8 cellular contexts compared by ENCODE assay signal in the genomic region with DNA sequence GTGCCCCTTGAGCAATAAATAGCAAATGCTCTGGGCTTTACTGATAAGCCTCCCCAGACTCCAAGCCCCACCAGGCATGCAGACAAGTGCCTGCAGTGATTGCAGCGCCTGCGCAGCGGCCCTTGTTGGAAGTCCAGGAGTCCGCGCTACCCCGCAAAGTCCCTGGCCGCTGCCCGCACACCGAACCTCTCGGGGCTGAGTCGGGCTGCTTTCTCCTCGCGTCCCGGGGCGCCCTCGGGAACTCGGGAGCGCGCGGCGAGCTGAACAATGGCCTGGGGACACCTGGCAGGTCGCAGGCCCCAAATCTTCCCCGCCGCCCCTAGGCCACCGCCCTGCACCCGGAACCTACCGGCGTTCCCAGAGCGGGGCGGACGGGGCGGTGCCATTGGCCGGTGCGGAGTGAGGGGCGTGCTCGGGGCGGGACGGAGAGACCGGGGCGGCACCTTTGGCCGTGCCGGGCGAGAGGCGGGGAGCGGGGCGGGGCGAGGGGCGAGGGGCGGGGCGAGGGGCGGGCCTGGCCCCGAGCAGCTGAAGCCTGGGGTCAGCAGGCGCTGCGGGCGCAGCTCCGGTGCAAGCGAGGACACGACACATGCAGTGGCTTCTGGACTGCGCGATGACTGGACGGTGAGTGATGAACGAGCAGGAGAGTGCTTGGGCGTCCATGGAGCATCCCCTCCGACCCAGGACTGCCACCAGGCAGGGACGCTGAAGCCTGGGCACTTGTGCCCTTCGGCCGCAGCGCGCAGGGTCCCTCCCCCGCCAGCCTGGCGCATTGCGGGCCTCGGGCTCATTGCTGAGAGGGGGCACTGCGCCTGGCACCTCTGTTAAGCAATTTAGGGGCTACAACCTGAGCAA. TPM values are rescaled to one million over a fixed set of nuclear protein-coding genes. Genes with fewer than 3 reads are reported as not detected.
A peak's percentile ranks its signal among the peaks of the same experiment; 100 is the strongest.
DNase-seq lines count a peak whose midpoint lies in the region; ATAC-seq and TF ChIP-seq lines count a peak whose summit lies in the region.

A gene with protein sequence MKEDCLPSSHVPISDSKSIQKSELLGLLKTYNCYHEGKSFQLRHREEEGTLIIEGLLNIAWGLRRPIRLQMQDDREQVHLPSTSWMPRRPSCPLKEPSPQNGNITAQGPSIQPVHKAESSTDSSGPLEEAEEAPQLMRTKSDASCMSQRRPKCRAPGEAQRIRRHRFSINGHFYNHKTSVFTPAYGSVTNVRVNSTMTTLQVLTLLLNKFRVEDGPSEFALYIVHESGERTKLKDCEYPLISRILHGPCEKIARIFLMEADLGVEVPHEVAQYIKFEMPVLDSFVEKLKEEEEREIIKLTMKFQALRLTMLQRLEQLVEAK (plus strand): TSS at position 560 of the 855 bp plus-strand sequence. CDS start 10,401 bp downstream, outside the sequence.

- peaks cover 11% of the 10 kb centered on the region for H3K36me3 Mint-ChIP-seq in activated naive CD4-positive, alpha-beta T cell treated with anti-CD3 and anti-CD28 coated beads, Interleukin-2, amount 10 ng/mL, durations not matched to agents 7 days and 5 days

- peak within 1 kb of the TSS; percentile 86 for H3K9ac ChIP-seq in ES-I3 (ENCODE audit: low read depth, low read length)

- no peaks in the 10 kb centered on the region for H3K9me3 ChIP-seq in ES-I3 (ENCODE audit: control insufficient read depth, insufficient read depth, low read length)

- ATAC-seq in omental fat pad (ENCODE audit: low FRiP score), result peak; percentile 98

- peaks cover 21% of the 10 kb centered on the region for H3K4me1 ChIP-seq in ES-I3 (ENCODE audit: insufficient read depth, low read length)

- peak within 1 kb of the TSS; percentile 81 for H3K4me3 Mint-ChIP-seq in activated naive CD4-positive, alpha-beta T cell treated with anti-CD3 and anti-CD28 coated beads, Interleukin-2, amount 10 ng/mL, durations not matched to agents 7 days and 5 days

- H3K36me3 ChIP-seq in ES-I3 (ENCODE audit: insufficient read depth, low read length), result no peaks in the 10 kb centered on the region

- in situ Hi-C loops in SK-MEL-5 (cut with HindIII; ENCODE audit: low pct_unique_long_range_greater_than_20kb, low sequenced_read_pairs), result no loop called here

- peak within 1 kb of the TSS; percentile 95 for H3K27ac ChIP-seq in temporal lobe (ENCODE audit: low read depth, low read length)

- peaks cover 16% of the 10 kb centered on the region for H3K4me1 Mint-ChIP-seq in activated naive CD4-positive, alpha-beta T cell treated with anti-CD3 and anti-CD28 coated beads, Interleukin-2, amount 10 ng/mL, durations not matched to agents 7 days and 5 days

- peaks cover 13% of the 10 kb centered on the region for H3K27me3 Mint-ChIP-seq in activated naive CD4-positive, alpha-beta T cell treated with anti-CD3 and anti-CD28 coated beads, Interleukin-2, amount 10 ng/mL, durations not matched to agents 7 days and 5 days

- TF ChIP-seq CTCF in LNCaP clone FGC (IDR thresholded peaks at IDR 0.05; ENCODE audit: control insufficient read depth, extremely low read depth, insufficient read depth), result no peak
- TF ChIP-seq CTCF in omental fat pad (IDR thresholded peaks at IDR 0.05), result no peak

- CTCF ChIA-PET in activated naive CD4-positive, alpha-beta T cell treated with anti-CD3 and anti-CD28 coated beads, Interleukin-2, amount 10 ng/mL, durations not matched to agents 7 days and 5 days (lab: Charles Lee), result no interaction called here

- no peaks in the 10 kb centered on the region for H3K9me3 Mint-ChIP-seq in activated naive CD4-positive, alpha-beta T cell treated with anti-CD3 and anti-CD28 coated beads, Interleukin-2, amount 10 ng/mL, durations not matched to agents 7 days and 5 days

- peak within 1 kb of the TSS; percentile 63 for H3K27ac Mint-ChIP-seq in activated naive CD4-positive, alpha-beta T cell treated with anti-CD3 and anti-CD28 coated beads, Interleukin-2, amount 10 ng/mL, durations not matched to agents 7 days and 5 days

- DNase-seq in GOT3 (lab: John Stamatoyannopoulos, UW) (peak; percentile 68), LNCaP clone FGC (ENCODE audit: low read depth) (peak; percentile 37), SK-MEL-5 (ENCODE audit: low read depth, low spot score) (peak; percentile 85), globus pallidus (ENCODE audit: low spot score) (peak; percentile 93), omental fat pad (ENCODE audit: low spot score) (peak; percentile 66)
- peak; percentile 95 for DNase-seq in activated naive CD4-positive, alpha-beta T cell treated with anti-CD3 and anti-CD28 coated beads, Interleukin-2, amount 10 ng/mL, durations not matched to agents 7 days and 5 days

- peak within 1 kb of the TSS; percentile 69 for H3K4me3 ChIP-seq in LNCaP clone FGC (ENCODE audit: low read depth, low read length)

RNA-seq across cellular contexts. Expression of the gene that starts here (rescaled TPM):
- total RNA-seq in SK-MEL-5 (2014; rRNA removed; shearing (Covaris generic)), result 1.8 and 2.1 TPM in 2 replicates
- 1.7 and 2.9 TPM in 2 replicates for polyA plus RNA-seq in SK-MEL-5 (2015; cell fraction: cytosol; rRNA removed)
- 30.0 and 41.7 TPM in 2 replicates for polyA plus RNA-seq in SK-MEL-5 (2015; cell fraction: nucleus; rRNA removed)
- total RNA-seq in omental fat pad, result 100 to 1,000 TPM in 3 of 4 donors, 10 to 100 TPM in 1; 75.1 to 229 (median 142) TPM
- total RNA-seq in temporal lobe, result 12.0 TPM

Comparison
In these comparisons a context has a peak if more than half of its experiments do, and no peak if none do; other contexts are left out.
1. Peak in every context shown above with its lines: DNase-seq, ATAC-seq, H3K4me3 ChIP-seq and H3K27ac ChIP-seq.
2. DNase-seq: peak in every context shown above with its lines; median percentile 95 in activated naive CD4-positive, alpha-beta T cell treated with anti-CD3 and anti-CD28 coated beads, Interleukin-2, amount 10 ng/mL, durations not matched to agents 7 days and 5 days; 93 in globus pallidus; 85 in SK-MEL-5; 68 in GOT3; 66 in omental fat pad; 37 in LNCaP clone FGC.